ENCODE assay signal across 19 cellular contexts in genomic region chr1:40786171-40786994, GRCh38. TPM values are rescaled to one million over a fixed set of nuclear protein-coding genes. Genes with fewer than 3 reads are reported as not detected.
A peak's percentile ranks its signal among the peaks of the same experiment; 100 is the strongest.
DNase-seq lines count a peak whose midpoint lies in the region; ATAC-seq, FAIRE-seq and TF ChIP-seq lines count a peak whose summit lies in the region.
"Had no signal": no experiment of that assay in that cellular context is flagged by ENCODE, and none has a peak within 500 bp of the region (broad histone marks: within the 10 kb centered on the region; RNA-seq: fewer than 3 reads in every experiment).

No MANE protein-coding gene starts in this region.

- TF ChIP-seq POLR2A in K562 (conservative IDR thresholded peaks at IDR 0.05) (no peak), sigmoid colon (IDR thresholded peaks at IDR 0.05) (no peak)

- TF ChIP-seq EP300 in K562 (IDR thresholded peaks at IDR 0.05; ENCODE audit: low read length) (no peak), sigmoid colon (IDR thresholded peaks at IDR 0.05) (no peak), SK-N-SH (IDR thresholded peaks at IDR 0.05; ENCODE audit: borderline replicate concordance in 1 of 2, low read depth in 1 of 2, low read length in 1 of 2) (no peak)

- DNase-seq in H7 (peak; percentile 43), K562 (ENCODE audit: extremely low read depth in 1 of 4, low spot score in 3 of 4) (peak in 1 of 4 experiments; percentile 10), kidney (peak; percentile 56), sigmoid colon (no peak), SK-N-SH (no peak)
- DNase-seq in natural killer cell treated with Interleukin-12 subunit alpha and Interleukin-12 subunit beta and Interleukin-15 and Interleukin-18, amount 100 ng/mL, for 72 hours (ENCODE audit: low spot score) = no peak
- DNase-seq: DMS 273 treated with DMSO at 0.1 percent for 48 hours; Kasumi-1; MM.1S; NCI-H1105 treated with DMSO at 0.1 percent for 48 hours; NCI-H1694 treated with DMSO at 0.1 percent for 48 hours; NK-92 treated with Interleukin-12 subunit alpha and Interleukin-12 subunit beta, amount 100 ng/mL, for 24 hours; OCI-M1; SIG-M5 had no signal

- H3K36me3 Mint-ChIP-seq in natural killer cell treated with Interleukin-12 subunit alpha and Interleukin-12 subunit beta and Interleukin-15 and Interleukin-18, amount 100 ng/mL, for 72 hours = no peaks in the 10 kb centered on the region

- H3K9me3 Mint-ChIP-seq in natural killer cell treated with Interleukin-12 subunit alpha and Interleukin-12 subunit beta and Interleukin-15 and Interleukin-18, amount 100 ng/mL, for 72 hours = no peaks in the 10 kb centered on the region

- no peaks in the 10 kb centered on the region for H3K9me2 ChIP-seq in SK-N-SH

- no peak overlapping the region for H3K27ac Mint-ChIP-seq in natural killer cell treated with Interleukin-12 subunit alpha and Interleukin-12 subunit beta and Interleukin-15 and Interleukin-18, amount 100 ng/mL, for 72 hours

- TF ChIP-seq CTCF in K562 (IDR thresholded peaks at IDR 0.05 in 2 of 3, conservative IDR thresholded peaks at IDR 0.05 in 1 of 3; ENCODE audit: insufficient read depth in 2 of 3, low read depth in 1 of 3, low read length in 3 of 3) (no peak), kidney (IDR thresholded peaks at IDR 0.05; ENCODE audit: borderline replicate concordance, extremely low read depth, insufficient read depth) (no peak), sigmoid colon (IDR thresholded peaks at IDR 0.05) (no peak), SK-N-SH (IDR thresholded peaks at IDR 0.05) (no peak)

- H3K27ac ChIP-seq in K562 (ENCODE audit: extremely low read depth, low read depth, low read length) (no peak overlapping the region), kidney (ENCODE audit: low read depth in 2 of 2, low read length in 2 of 2) (no peak overlapping the region), sigmoid colon (peak overlapping the region; percentile 78 to 93 (median 86)), SK-N-SH (ENCODE audit: low read depth in 2 of 2, low read length in 1 of 2) (no peak overlapping the region)
- H3K27ac ChIP-seq: C4-2B had no signal

- H3K9ac ChIP-seq in K562 (ENCODE audit: insufficient read depth in 1 of 2, low read depth in 2 of 2, low read length in 2 of 2) (no peak overlapping the region), kidney (ENCODE audit: low read length in 2 of 2) (no peak overlapping the region), SK-N-SH (no peak overlapping the region)

- peaks cover 5 to 28% of the 10 kb centered on the region in 2 donors for H3K27me3 Mint-ChIP-seq in natural killer cell treated with Interleukin-12 subunit alpha and Interleukin-12 subunit beta and Interleukin-15 and Interleukin-18, amount 100 ng/mL, for 72 hours

- intact Hi-C loops in K562 (cut with micrococcal nuclease) = no loop called here
- intact Hi-C loops in kidney (cut with DNase I) = no loop called here
- intact Hi-C loops in sigmoid colon (cut with DNase I) = no loop called here

- TF ChIP-seq RAD21 in K562 (CRISPR knock-in tag; conservative IDR thresholded peaks at IDR 0.05 in 1 of 2, IDR thresholded peaks at IDR 0.05 in 1 of 2) (no peak), SK-N-SH (IDR thresholded peaks at IDR 0.05; ENCODE audit: low read length) (no peak)

- H3K4me1 ChIP-seq in K562 (replicated peaks in 1 of 2; ENCODE audit: control insufficient read depth in 2 of 2, insufficient read depth in 2 of 2, low read length in 2 of 2) (peaks cover 13 to 37% of the 10 kb centered on the region in 2 experiments), kidney (ENCODE audit: control insufficient read depth in 1 of 2, insufficient read depth in 1 of 2, low read depth in 1 of 2, low read length in 2 of 2) (peaks cover 0 to 9% of the 10 kb centered on the region in 2 donors), sigmoid colon (peaks cover 3 to 89% (median 77%) of the 10 kb centered on the region in 4 donors), SK-N-SH (ENCODE audit: control insufficient read depth in 1 of 2, insufficient read depth in 2 of 2, low read depth in 1 of 2, low read length in 1 of 2) (peaks cover 0 to 4% of the 10 kb centered on the region in 2 experiments; a peak in 1 of 4 replicates)

- H3K4me3 ChIP-seq in H7 (ENCODE audit: insufficient read depth, low read depth, low read length) (no peak overlapping the region), K562 (no peak overlapping the region), kidney (ENCODE audit: low read length in 2 of 2) (no peak overlapping the region), sigmoid colon (no peak overlapping the region), SK-N-SH (ENCODE audit: low read depth in 2 of 2, low read length in 1 of 2) (no peak overlapping the region)

- WGBS in K562 (ENCODE audit: insufficient coverage, low coverage, missing lambda C conversion rate) = 67% methylated on average over 9 of the region's 9 CpGs
- WGBS in sigmoid colon, 2 donors = 58 to 77% methylated on average over 9 of the region's 9 CpGs
- 86% methylated on average over 5 of the region's 9 CpGs for WGBS in SK-N-SH (ENCODE audit: low lambda C conversion rate)

- H3K4me3 Mint-ChIP-seq in natural killer cell treated with Interleukin-12 subunit alpha and Interleukin-12 subunit beta and Interleukin-15 and Interleukin-18, amount 100 ng/mL, for 72 hours = no peak overlapping the region

- H3K9me3 ChIP-seq in K562 (replicated peaks; ENCODE audit: control insufficient read depth, insufficient read depth, low read depth, low read length) (no peaks in the 10 kb centered on the region), kidney (ENCODE audit: control insufficient read depth in 1 of 2, low read length in 2 of 2) (no peaks in the 10 kb centered on the region), sigmoid colon (no peaks in the 10 kb centered on the region), SK-N-SH (no peaks in the 10 kb centered on the region)

- no TSS peak for BruUV-seq in K562 (replicated peaks; lab: Mats Ljungman, UMichigan)

- no peak for FAIRE-seq in K562 (lab: Jason Lieb, UNC)
- no peak for FAIRE-seq in kidney (lab: Jason Lieb, UNC)

- in situ Hi-C loops in K562 (cut with MboI) = no loop called here

- H3K4me2 ChIP-seq in K562 (ENCODE audit: insufficient read depth, low read length) (no peak overlapping the region), SK-N-SH (no peak overlapping the region)

- peaks cover 7% of the 10 kb centered on the region; the same call in 2 of the 3 replicates for H3K79me2 ChIP-seq in K562 (ENCODE audit: control insufficient read depth, insufficient read depth, low read length)
- no peaks in the 10 kb centered on the region for H3K79me2 ChIP-seq in SK-N-SH (ENCODE audit: insufficient read depth)

- no peak for ATAC-seq in K562
- no peak for ATAC-seq in GM21447 (IDR thresholded peaks at IDR 0.05; ENCODE audit: unreplicated experiment)
- no peak for ATAC-seq in natural killer cell treated with Interleukin-12 subunit alpha and Interleukin-12 subunit beta and Interleukin-15 and Interleukin-18, amount 100 ng/mL, for 72 hours
- ATAC-seq in esophagus mucosa = no peak

- peaks cover 0 to 9% of the 10 kb centered on the region in 2 donors for H3K4me1 Mint-ChIP-seq in natural killer cell treated with Interleukin-12 subunit alpha and Interleukin-12 subunit beta and Interleukin-15 and Interleukin-18, amount 100 ng/mL, for 72 hours (ENCODE audit: low read depth in 2 of 2)

- POLR2A ChIA-PET in K562 (lab: Yijun Ruan, JAX) = interaction anchor here (0.6 to 4.1 kb wide), 3 partner anchors 9 to 56 kb away, joined by 3 to 17 read pairs (median 5); no protein-coding TSS in a partner anchor
- POLR2A ChIA-PET in SK-N-SH (lab: Yijun Ruan, JAX) = no interaction called here

- H4K20me1 ChIP-seq in K562 (replicated peaks; ENCODE audit: control insufficient read depth, insufficient read depth, low read length) = peaks cover 11% of the 10 kb centered on the region
- no peaks in the 10 kb centered on the region for H4K20me1 ChIP-seq in SK-N-SH (ENCODE audit: insufficient read depth)

- H3K36me3 ChIP-seq in H7 (replicated peaks; ENCODE audit: control insufficient read depth, insufficient read depth, low read length) (no peaks in the 10 kb centered on the region), K562 (ENCODE audit: control insufficient read depth, insufficient read depth, low read length) (no peaks in the 10 kb centered on the region), kidney (ENCODE audit: control insufficient read depth in 1 of 2, insufficient read depth in 2 of 2, low read length in 2 of 2) (no peaks in the 10 kb centered on the region), sigmoid colon (no peaks in the 10 kb centered on the region), SK-N-SH (replicated peaks in 1 of 2; ENCODE audit: control insufficient read depth in 1 of 2, insufficient read depth in 2 of 2, low read length in 1 of 2) (no peaks in the 10 kb centered on the region)

- H3K27me3 ChIP-seq in H7 (ENCODE audit: control insufficient read depth, insufficient read depth, low read length) (peaks cover 43% of the 10 kb centered on the region), K562 (ENCODE audit: control insufficient read depth in 2 of 2, insufficient read depth in 2 of 2, low read length in 2 of 2) (no peaks in the 10 kb centered on the region), sigmoid colon (no peaks in the 10 kb centered on the region), SK-N-SH (ENCODE audit: insufficient read depth) (no peaks in the 10 kb centered on the region)

- H3K9me1 ChIP-seq in K562 (ENCODE audit: control insufficient read depth, insufficient read depth, low read length) = no peaks in the 10 kb centered on the region

- H3F3A ChIP-seq in SK-N-SH (replicated peaks; ENCODE audit: insufficient read depth) = no peaks in the 10 kb centered on the region

- H2AFZ ChIP-seq in K562 (ENCODE audit: low read depth, low read length) (no peak overlapping the region), SK-N-SH (ENCODE audit: low read depth) (no peak overlapping the region)

- CTCF ChIA-PET in K562 (lab: Yijun Ruan, JAX; ENCODE audit: low intra/inter-chr PET ratio) (no interaction called here), SK-N-SH (lab: Yijun Ruan, JAX) (interaction anchor here (1.0 kb wide), 1 partner anchor 63 kb away, joined by 3 read pairs; no protein-coding TSS in a partner anchor)

RNA-seq across cellular contexts. Expression of gene KCNQ4, which starts 2.8 kb away (rescaled TPM):
- total RNA-seq in H7 (2014; rRNA removed; shearing (Covaris generic)) = 1.5 and 2.7 TPM in 2 replicates
- 4.1 and 12.8 TPM in 2 replicates for total RNA-seq in K562 (2011; cell fraction: chromatin; rRNA removed; ENCODE audit: low replicate concordance)
- 7.4 and 7.5 TPM in 2 replicates for total RNA-seq in K562 (2011; cell fraction: nucleolus; rRNA removed)
- 4.4 and 4.6 TPM in 2 replicates for total RNA-seq in K562 (2011; cell fraction: nucleoplasm; rRNA removed)
- total RNA-seq in K562 (2014; rRNA removed) (1.6 and 1.8 TPM in 2 replicates), K562 (2014; rRNA removed; fragmentation: Illumina TruSeq; extraction: Trizol) (0.64 and 0.76 TPM in 2 replicates), K562 (2015; rRNA removed; fragmentation: Illumina TruSeq; extraction: Trizol) (0.72 and 0.79 TPM in 2 replicates), K562 (2021) (3.8 and 4.1 TPM in 2 replicates), kidney (1.2 TPM), sigmoid colon (10 to 100 TPM in 1 of 4 donors, 1 to 10 TPM in 3; 4.8 to 10.8 (median 8.7) TPM), esophagus mucosa (0.24 TPM)
- polyA plus RNA-seq in K562 (2011; rRNA removed) (0.79 and 1.7 TPM in 2 replicates), K562 (2014; fragmentation: Illumina TruSeq; extraction: Trizol) (3.5 and 3.8 TPM in 2 replicates), K562 (2014; fragmentation: Nextera tagmentation; extraction: Ambion mirVana) (under 1 TPM; 0.07 to 0.27 TPM), K562 (2014; rRNA removed) (3.4 and 3.7 TPM in 2 replicates), kidney (ENCODE audit: insufficient read depth, low read depth, low replicate concordance) (0.65 TPM), sigmoid colon (1 to 10 TPM in 1 of 3 donors, under 1 TPM in 1, not detected in 1; 0.60 to 2.6 TPM), SK-N-SH (2012; rRNA removed) (0.05 and 0.15 TPM in 2 replicates)
- polyA plus RNA-seq in K562 (2011; cell fraction: cytosol; rRNA removed) = 1.1 and 1.3 TPM in 2 replicates
- 6.3 and 9.8 TPM in 2 replicates for polyA plus RNA-seq in K562 (2011; cell fraction: nucleus; rRNA removed)
- polyA plus RNA-seq in K562 (2012) = 2.5 and 4.6 TPM in 2 replicates
- polyA minus RNA-seq in K562 (2011; rRNA and poly(A)+ RNA removed) = 0.42 and 0.49 TPM in 2 replicates
- 1.0 TPM in 2 replicates for polyA minus RNA-seq in K562 (2011; cell fraction: cytosol; rRNA and poly(A)+ RNA removed)
- 3.6 and 3.7 TPM in 2 replicates for polyA minus RNA-seq in K562 (2011; cell fraction: nucleus; rRNA and poly(A)+ RNA removed)
- total RNA-seq in natural killer cell treated with Interleukin-12 subunit alpha and Interleukin-12 subunit beta and Interleukin-15 and Interleukin-18, amount 100 ng/mL, for 72 hours = under 1 TPM; 0.24 to 0.56 TPM
- 0.03 and 0.05 TPM in 2 replicates for polyA plus RNA-seq in SK-N-SH (2012; cell fraction: cytosol; rRNA removed)
- 0.43 and 0.44 TPM in 2 replicates for polyA plus RNA-seq in SK-N-SH (2012; cell fraction: nucleus; rRNA removed)
- total RNA-seq: H4, RPMI7951 had no signal

Comparison
In these comparisons a context has a peak if more than half of its experiments do, and no peak if none do; other contexts are left out.
1. DNase-seq: peak in H7 (single experiment) and kidney (single experiment); none in sigmoid colon (single experiment), natural killer cell treated with Interleukin-12 subunit alpha and Interleukin-12 subunit beta and Interleukin-15 and Interleukin-18, amount 100 ng/mL, for 72 hours (single experiment) and SK-N-SH (single experiment).
2. H3K27ac ChIP-seq: peak in sigmoid colon (4 of 4); none in K562 (single experiment), kidney (0 of 2) and SK-N-SH (0 of 2).